In genomic region chr4:52836120-52836519, GRCh38 we compare ENCODE assay signal across 24 cellular contexts. TPM values are rescaled to one million over a fixed set of nuclear protein-coding genes. Genes with fewer than 3 reads are reported as not detected.
"Had no signal": no experiment of that assay in that cellular context is flagged by ENCODE, and none has a peak within 500 bp of the region (broad histone marks: within the 10 kb centered on the region; RNA-seq: fewer than 3 reads in every experiment).

No MANE protein-coding gene starts in this region.

- ATAC-seq: activated T-cell treated with anti-CD3 and anti-CD28 coated beads, Interleukin-2, amount 50 U/mL, for 4 hours; activated T-helper 17 cell treated with anti-CD3 and anti-CD28 coated beads, Interleukin-2, amount 50 U/mL, for 72 hours; SK-N-SH treated with all-trans-retinoic acid at 6 μM for 48 hours had no signal

- H3K9me3 Mint-ChIP-seq: activated B cell treated with CpG ODN at 0.5 μM for 24 hours; activated CD4-positive, alpha-beta memory T cell treated with anti-CD3 and anti-CD28 coated beads for 36 hours; activated CD4-positive, alpha-beta T cell treated with anti-CD3 and anti-CD28 coated beads, Interleukin-2, amount 10 ng/mL, durations not matched to agents 7 days and 5 days; activated naive CD4-positive, alpha-beta T cell treated with anti-CD3 and anti-CD28 coated beads for 36 hours; activated T-cell treated with anti-CD3 and anti-CD28 coated beads, Interleukin-2, amount 50 U/mL, for 4 hours; activated T-helper 17 cell treated with anti-CD3 and anti-CD28 coated beads, Interleukin-2, amount 50 U/mL, for 72 hours; T-helper 2 cell treated with Interferon-gamma antibody and Interleukin-4, amounts not matched to agents 5 μg/mL and 100 μg/mL, for 36 hours had no signal

- H3K4me3 ChIP-seq: Peyer's patch, SJSA1 had no signal

- H3K4me1 ChIP-seq: Peyer's patch had no signal

- H3K27me3 ChIP-seq: brain microvascular endothelial cell, Peyer's patch, SJSA1 had no signal

- H3K27me3 Mint-ChIP-seq: activated CD4-positive, alpha-beta T cell treated with anti-CD3 and anti-CD28 coated beads, Interleukin-2, amount 10 ng/mL, durations not matched to agents 7 days and 5 days had no signal

- DNase-seq: activated B cell treated with CpG ODN at 0.5 μM for 24 hours; activated CD4-positive, alpha-beta memory T cell treated with anti-CD3 and anti-CD28 coated beads for 36 hours; activated CD4-positive, alpha-beta T cell treated with anti-CD3 and anti-CD28 coated beads, Interleukin-2, amount 10 ng/mL, durations not matched to agents 7 days and 5 days; activated CD8-positive, alpha-beta memory T cell treated with anti-CD3 and anti-CD28 coated beads for 24 hours; activated gamma-delta T cell; activated naive CD4-positive, alpha-beta T cell treated with anti-CD3 and anti-CD28 coated beads for 36 hours; activated T-cell treated with anti-CD3 and anti-CD28 coated beads, Interleukin-2, amount 50 U/mL, for 4 hours; brain microvascular endothelial cell; caudate nucleus; MM.1S; NCI-H1105; NCI-H1436; NCI-H1694 treated with DMSO at 0.1 percent for 48 hours; NCI-H2081; NCI-H510A treated with DMSO at 0.1 percent for 48 hours; NCI-H69; Peyer's patch; SHP77; SW 1271 had no signal

- H3K9me3 ChIP-seq: Peyer's patch, SJSA1 had no signal

- H3K27ac ChIP-seq: brain microvascular endothelial cell, Peyer's patch, SJSA1 had no signal

- H3K4me1 Mint-ChIP-seq: activated B cell treated with CpG ODN at 0.5 μM for 24 hours; activated CD4-positive, alpha-beta T cell treated with anti-CD3 and anti-CD28 coated beads, Interleukin-2, amount 10 ng/mL, durations not matched to agents 7 days and 5 days; activated T-helper 17 cell treated with anti-CD3 and anti-CD28 coated beads, Interleukin-2, amount 50 U/mL, for 72 hours had no signal

- H3K36me3 Mint-ChIP-seq: activated CD4-positive, alpha-beta memory T cell treated with anti-CD3 and anti-CD28 coated beads for 36 hours; activated naive CD8-positive, alpha-beta T cell had no signal

- H3K27ac Mint-ChIP-seq: activated B cell treated with CpG ODN at 0.5 μM for 24 hours; activated CD4-positive, alpha-beta memory T cell treated with anti-CD3 and anti-CD28 coated beads for 36 hours; activated CD4-positive, alpha-beta T cell treated with anti-CD3 and anti-CD28 coated beads, Interleukin-2, amount 10 ng/mL, durations not matched to agents 7 days and 5 days; activated naive CD4-positive, alpha-beta T cell treated with anti-CD3 and anti-CD28 coated beads for 36 hours; activated naive CD8-positive, alpha-beta T cell; activated T-helper 17 cell treated with anti-CD3 and anti-CD28 coated beads, Interleukin-2, amount 50 U/mL, for 72 hours; T-helper 2 cell treated with Interferon-gamma antibody and Interleukin-4, amounts not matched to agents 5 μg/mL and 100 μg/mL, for 36 hours had no signal

- H3K4me3 Mint-ChIP-seq: activated B cell treated with CpG ODN at 0.5 μM for 24 hours; activated CD4-positive, alpha-beta memory T cell treated with anti-CD3 and anti-CD28 coated beads for 36 hours; activated CD4-positive, alpha-beta T cell treated with anti-CD3 and anti-CD28 coated beads, Interleukin-2, amount 10 ng/mL, durations not matched to agents 7 days and 5 days; activated naive CD4-positive, alpha-beta T cell treated with anti-CD3 and anti-CD28 coated beads for 36 hours; activated naive CD8-positive, alpha-beta T cell; activated T-cell treated with anti-CD3 and anti-CD28 coated beads, Interleukin-2, amount 50 U/mL, for 4 hours; activated T-helper 17 cell treated with anti-CD3 and anti-CD28 coated beads, Interleukin-2, amount 50 U/mL, for 72 hours; T-helper 2 cell treated with Interferon-gamma antibody and Interleukin-4, amounts not matched to agents 5 μg/mL and 100 μg/mL, for 36 hours had no signal

- H3K36me3 ChIP-seq: brain microvascular endothelial cell, Peyer's patch, SJSA1 had no signal

RNA-seq across cellular contexts. Expression of gene RASL11B, which starts 26.0 kb away (rescaled TPM):
- total RNA-seq: activated B cell treated with CpG ODN at 0.5 μM for 24 hours had no signal
